ENCODE assay signal across 16 cellular contexts in genomic region chr3:77392181-77392580, GRCh38.
DNase-seq lines count a peak whose midpoint lies in the region; ATAC-seq, FAIRE-seq and TF ChIP-seq lines count a peak whose summit lies in the region.
"Had no signal": no experiment of that assay in that cellular context is flagged by ENCODE, and none has a peak within 500 bp of the region (broad histone marks: within the 10 kb centered on the region; RNA-seq: fewer than 3 reads in every experiment).

No MANE protein-coding gene starts in this region.

- peaks cover 29% of the 10 kb centered on the region for H3K4me1 Mint-ChIP-seq in brain
- no peaks in the 10 kb centered on the region for H3K4me1 Mint-ChIP-seq in naive thymus-derived CD4-positive, alpha-beta T cell
- H3K4me1 Mint-ChIP-seq: CD4-positive, CD25-positive, alpha-beta regulatory T cell had no signal

- H3K9me3 ChIP-seq in A673 (ENCODE audit: low read depth, low read length, poor library complexity, severe bottlenecking) (no peaks in the 10 kb centered on the region), pancreas (no peaks in the 10 kb centered on the region)
- H3K9me3 ChIP-seq in naive thymus-derived CD4-positive, alpha-beta T cell (ENCODE audit: control insufficient read depth in 2 of 3, low read length in 3 of 3) = no peaks in the 10 kb centered on the region
- H3K9me3 ChIP-seq: BLaER1 treated with 17β-estradiol and CSF1 and Interleukin-3, amounts not matched to agents 10 nM and 100 nM; HAP-1 had no signal

- H3K27me3 Mint-ChIP-seq in brain = no peaks in the 10 kb centered on the region
- H3K27me3 Mint-ChIP-seq in naive thymus-derived CD4-positive, alpha-beta T cell = no peaks in the 10 kb centered on the region
- H3K27me3 Mint-ChIP-seq: CD4-positive, CD25-positive, alpha-beta regulatory T cell had no signal

- DNase-seq in A673 (ENCODE audit: low spot score) (no peak), left kidney (ENCODE audit: low read depth, low spot score) (peak; percentile 11), renal cortical epithelial cell (ENCODE audit: low read depth) (peak; percentile 37), pancreas (no peak), NCI-H187 treated with DMSO at 0.1 percent for 48 hours (lab: John Stamatoyannopoulos, UW) (no peak)
- DNase-seq in stimulated activated CD4-positive, alpha-beta T cell treated with anti-CD3 and anti-CD28 coated beads, Interleukin-15, amount 100 ng/mL, for 24 hours = no peak
- no peak for DNase-seq in naive thymus-derived CD4-positive, alpha-beta T cell
- DNase-seq: ACHN; CD4-positive, CD25-positive, alpha-beta regulatory T cell had no signal

- no peaks in the 10 kb centered on the region for H3K27me3 ChIP-seq in A673 (replicated peaks; ENCODE audit: insufficient read depth, low read depth, low read length, poor library complexity)
- no peaks in the 10 kb centered on the region for H3K27me3 ChIP-seq in pancreas
- H3K27me3 ChIP-seq in naive thymus-derived CD4-positive, alpha-beta T cell (ENCODE audit: control insufficient read depth in 2 of 2, insufficient read depth in 2 of 2, low read length in 2 of 2) = no peaks in the 10 kb centered on the region
- H3K27me3 ChIP-seq: BLaER1 treated with 17β-estradiol and CSF1 and Interleukin-3, amounts not matched to agents 10 nM and 100 nM had no signal

- H3K36me3 ChIP-seq in A673 (ENCODE audit: insufficient read depth, low read length, poor library complexity, severe bottlenecking) (no peaks in the 10 kb centered on the region), pancreas (no peaks in the 10 kb centered on the region)
- no peaks in the 10 kb centered on the region for H3K36me3 ChIP-seq in naive thymus-derived CD4-positive, alpha-beta T cell (ENCODE audit: control insufficient read depth in 2 of 3, insufficient read depth in 3 of 3, low read length in 3 of 3)
- H3K36me3 ChIP-seq: BLaER1 treated with 17β-estradiol and CSF1 and Interleukin-3, amounts not matched to agents 10 nM and 100 nM; HAP-1 had no signal

- no peak for ATAC-seq in pancreas
- no peak for ATAC-seq in naive thymus-derived CD4-positive, alpha-beta T cell
- ATAC-seq: HepG2 had no signal

- no peak for FAIRE-seq in pancreas (lab: Jason Lieb, UNC)
- FAIRE-seq: H1, HepG2, HTR-8/SVneo had no signal

- H3K4me1 ChIP-seq in A673 (ENCODE audit: insufficient read depth, low read length, poor library complexity, severe bottlenecking) = peaks cover 4% of the 10 kb centered on the region
- H3K4me1 ChIP-seq in pancreas = no peaks in the 10 kb centered on the region
- no peaks in the 10 kb centered on the region for H3K4me1 ChIP-seq in naive thymus-derived CD4-positive, alpha-beta T cell (ENCODE audit: control insufficient read depth in 2 of 2, insufficient read depth in 2 of 2, low read length in 2 of 2)
- H3K4me1 ChIP-seq: BLaER1 treated with 17β-estradiol and CSF1 and Interleukin-3, amounts not matched to agents 10 nM and 100 nM; HAP-1 had no signal

- H3K36me3 Mint-ChIP-seq in brain = no peaks in the 10 kb centered on the region
- H3K36me3 Mint-ChIP-seq in naive thymus-derived CD4-positive, alpha-beta T cell = no peaks in the 10 kb centered on the region
- H3K36me3 Mint-ChIP-seq: CD4-positive, CD25-positive, alpha-beta regulatory T cell had no signal

- H3K27ac ChIP-seq in A673 (ENCODE audit: low read depth, low read length, poor library complexity, severe bottlenecking) = peak overlapping the region; percentile 21
- no peak overlapping the region for H3K27ac ChIP-seq in pancreas
- no peak overlapping the region for H3K27ac ChIP-seq in naive thymus-derived CD4-positive, alpha-beta T cell (ENCODE audit: low read depth, low read length)
- H3K27ac ChIP-seq: 22Rv1; BLaER1 treated with 17β-estradiol and CSF1 and Interleukin-3, amounts not matched to agents 10 nM and 100 nM had no signal

- no TSS peak for BruUV-seq in A673 (replicated peaks; lab: Mats Ljungman, UMichigan)

- peak overlapping the region in 2 of 5 experiments; percentile 21 to 57 for H3K4me3 Mint-ChIP-seq in brain
- no peak overlapping the region for H3K4me3 Mint-ChIP-seq in naive thymus-derived CD4-positive, alpha-beta T cell
- H3K4me3 Mint-ChIP-seq: CD4-positive, CD25-positive, alpha-beta regulatory T cell had no signal

- H3K9me3 Mint-ChIP-seq in brain = no peaks in the 10 kb centered on the region
- peaks cover 0 to 13% (median 4%) of the 10 kb centered on the region in 11 donors for H3K9me3 Mint-ChIP-seq in naive thymus-derived CD4-positive, alpha-beta T cell

- WGBS in pancreas, 2 donors = 26 to 43% methylated on average over 5 of the region's 5 CpGs

- H3K4me3 ChIP-seq in A673 (ENCODE audit: low read depth, low read length, poor library complexity, severe bottlenecking) (no peak overlapping the region), pancreas (no peak overlapping the region)
- H3K4me3 ChIP-seq in naive thymus-derived CD4-positive, alpha-beta T cell (ENCODE audit: low read length) = no peak overlapping the region
- H3K4me3 ChIP-seq: BLaER1 treated with 17β-estradiol and CSF1 and Interleukin-3, amounts not matched to agents 10 nM and 100 nM; HAP-1 had no signal

- POLR2A ChIA-PET in A673 (lab: Charles Lee; ENCODE audit: low non-redundant PET) = no interaction called here
- POLR2A ChIA-PET in naive thymus-derived CD4-positive, alpha-beta T cell (lab: Charles Lee) = no interaction called here

- no peak for TF ChIP-seq CTCF in A673 (conservative IDR thresholded peaks at IDR 0.05; ENCODE audit: low read depth, low read length)
- no peak for TF ChIP-seq CTCF in brain (conservative IDR thresholded peaks at IDR 0.05)
- no peak for TF ChIP-seq CTCF in pancreas (IDR thresholded peaks at IDR 0.05)

- peak overlapping the region in 3 of 5 experiments; percentile 15 to 76 (median 34) for H3K27ac Mint-ChIP-seq in brain
- no peak overlapping the region for H3K27ac Mint-ChIP-seq in naive thymus-derived CD4-positive, alpha-beta T cell
- H3K27ac Mint-ChIP-seq: CD4-positive, CD25-positive, alpha-beta regulatory T cell had no signal

- intact Hi-C loops in A673 (cut with micrococcal nuclease; ENCODE audit: unreplicated experiment) = no loop called here
- intact Hi-C loops in pancreas (cut with DNase I) = no loop called here
- intact Hi-C loops in naive thymus-derived CD4-positive, alpha-beta T cell (cut with micrococcal nuclease) = no loop called here

- CTCF ChIA-PET in A673 (lab: Charles Lee) = no interaction called here
- CTCF ChIA-PET in naive thymus-derived CD4-positive, alpha-beta T cell (lab: Charles Lee) = no interaction called here

Comparison
In these comparisons a context has a peak if more than half of its experiments do, and no peak if none do; other contexts are left out.
1. DNase-seq: peak in left kidney (single experiment) and renal cortical epithelial cell (single experiment); none in A673 (single experiment), stimulated activated CD4-positive, alpha-beta T cell treated with anti-CD3 and anti-CD28 coated beads, Interleukin-15, amount 100 ng/mL, for 24 hours (single experiment), pancreas (0 of 6), naive thymus-derived CD4-positive, alpha-beta T cell (0 of 9) and NCI-H187 treated with DMSO at 0.1 percent for 48 hours (single experiment).
2. H3K27ac Mint-ChIP-seq: peak in brain (3 of 5); none in naive thymus-derived CD4-positive, alpha-beta T cell (0 of 9).